ENCODE assay signal across 12 cellular contexts in genomic region chr2:11553661-11554429, GRCh38. TPM values are rescaled to one million over a fixed set of nuclear protein-coding genes. Genes with fewer than 3 reads are reported as not detected.
A peak's percentile ranks its signal among the peaks of the same experiment; 100 is the strongest.
DNase-seq lines count a peak whose midpoint lies in the region; ATAC-seq and TF ChIP-seq lines count a peak whose summit lies in the region.
"Had no signal": no experiment of that assay in that cellular context is flagged by ENCODE, and none has a peak within 500 bp of the region (broad histone marks: within the 10 kb centered on the region; RNA-seq: fewer than 3 reads in every experiment).

No MANE protein-coding gene starts in this region.

- peaks cover 0 to 6% (median 0%) of the 10 kb centered on the region in 7 donors for H3K9me3 Mint-ChIP-seq in CD14-positive monocyte
- H3K9me3 Mint-ChIP-seq in activated CD4-positive, alpha-beta T cell treated with anti-CD3 and anti-CD28 coated beads, Interleukin-2, amount 10 ng/mL, durations not matched to agents 24 days and 14 days = no peaks in the 10 kb centered on the region
- no peaks in the 10 kb centered on the region for H3K9me3 Mint-ChIP-seq in Caco-2 (ENCODE audit: unreplicated experiment)

- no peaks in the 10 kb centered on the region for H3K9me3 ChIP-seq in Caco-2
- H3K9me3 ChIP-seq: ascending aorta had no signal

- intact Hi-C loops in CD14-positive monocyte (cut with micrococcal nuclease) = no loop called here
- intact Hi-C loops in activated CD4-positive, alpha-beta T cell treated with anti-CD3 and anti-CD28 coated beads, Interleukin-2, amount 10 ng/mL, durations not matched to agents 24 days and 14 days (cut with micrococcal nuclease) = no loop called here
- intact Hi-C loops in Caco-2 (cut with micrococcal nuclease; ENCODE audit: unreplicated experiment) = no loop called here
- intact Hi-C loops in left cardiac atrium (cut with DNase I) = no loop called here

- no peaks in the 10 kb centered on the region for H3K4me1 ChIP-seq in Caco-2
- H3K4me1 ChIP-seq: ascending aorta had no signal

- no TSS peak for BruUV-seq in Caco-2 (replicated peaks; lab: Mats Ljungman, UMichigan)

- TF ChIP-seq CTCF in CD14-positive monocyte (IDR thresholded peaks at IDR 0.05) = no peak
- no peak for TF ChIP-seq CTCF in Caco-2 (IDR thresholded peaks at IDR 0.05; ENCODE audit: insufficient read depth in 1 of 2, low read depth in 1 of 2, low read length in 1 of 2, severe bottlenecking in 1 of 2, unreplicated experiment in 1 of 2)

- DNase-seq in CD14-positive monocyte (ENCODE audit: low spot score) (no peak), SW480 (ENCODE audit: low spot score) (peak; percentile 70), left lobe of liver (ENCODE audit: low spot score) (peak; percentile 16), Caco-2 (no peak), left cardiac atrium (no peak)
- no peak for DNase-seq in activated CD4-positive, alpha-beta T cell treated with anti-CD3 and anti-CD28 coated beads, Interleukin-2, amount 10 ng/mL, durations not matched to agents 24 days and 14 days
- DNase-seq in activated CD4-positive, alpha-beta T cell treated with anti-CD3 and anti-CD28 coated beads for 1 hour = no peak
- DNase-seq: NCI-H2029 treated with DMSO at 0.1 percent for 48 hours had no signal

- CTCF ChIA-PET in Caco-2 (lab: Charles Lee) = interaction anchor here (0.6 kb wide), 1 partner anchor 247 kb away, joined by 3 read pairs; no protein-coding TSS in a partner anchor

- H3K36me3 Mint-ChIP-seq in CD14-positive monocyte = no peaks in the 10 kb centered on the region
- H3K36me3 Mint-ChIP-seq in activated CD4-positive, alpha-beta T cell treated with anti-CD3 and anti-CD28 coated beads, Interleukin-2, amount 10 ng/mL, durations not matched to agents 24 days and 14 days (ENCODE audit: low read depth) = no peaks in the 10 kb centered on the region
- no peaks in the 10 kb centered on the region for H3K36me3 Mint-ChIP-seq in Caco-2 (ENCODE audit: insufficient read depth, unreplicated experiment)

- no peaks in the 10 kb centered on the region for H3K27me3 ChIP-seq in Caco-2 (replicated peaks; ENCODE audit: control insufficient read depth, insufficient read depth, low read length)
- H3K27me3 ChIP-seq: ascending aorta had no signal

- no peaks in the 10 kb centered on the region for H3K36me3 ChIP-seq in Caco-2 (ENCODE audit: control insufficient read depth, insufficient read depth, low read length)
- H3K36me3 ChIP-seq: ascending aorta had no signal

- peak; percentile 24 for ATAC-seq in HG03175 (IDR thresholded peaks at IDR 0.05; ENCODE audit: unreplicated experiment)
- no peak for ATAC-seq in left lobe of liver
- ATAC-seq in left cardiac atrium = no peak

- no peak overlapping the region for H3K4me3 ChIP-seq in Caco-2 (ENCODE audit: low read depth, low read length)
- H3K4me3 ChIP-seq: ascending aorta had no signal

- H3K27ac Mint-ChIP-seq in CD14-positive monocyte = no peak overlapping the region
- H3K27ac Mint-ChIP-seq in activated CD4-positive, alpha-beta T cell treated with anti-CD3 and anti-CD28 coated beads, Interleukin-2, amount 10 ng/mL, durations not matched to agents 24 days and 14 days = no peak overlapping the region
- no peak overlapping the region for H3K27ac Mint-ChIP-seq in Caco-2 (ENCODE audit: unreplicated experiment)
- H3K27ac Mint-ChIP-seq: memory B cell had no signal

- H3K4me1 Mint-ChIP-seq in CD14-positive monocyte (peaks cover 23% of the 10 kb centered on the region), Caco-2 (ENCODE audit: low read depth, unreplicated experiment) (peaks cover 13% of the 10 kb centered on the region)
- peaks cover 2% of the 10 kb centered on the region for H3K4me1 Mint-ChIP-seq in activated CD4-positive, alpha-beta T cell treated with anti-CD3 and anti-CD28 coated beads, Interleukin-2, amount 10 ng/mL, durations not matched to agents 24 days and 14 days

- H3K4me3 Mint-ChIP-seq in CD14-positive monocyte = peak overlapping the region; percentile 66 to 80
- no peak overlapping the region for H3K4me3 Mint-ChIP-seq in activated CD4-positive, alpha-beta T cell treated with anti-CD3 and anti-CD28 coated beads, Interleukin-2, amount 10 ng/mL, durations not matched to agents 24 days and 14 days
- H3K4me3 Mint-ChIP-seq in Caco-2 (ENCODE audit: unreplicated experiment) = no peak overlapping the region
- H3K4me3 Mint-ChIP-seq: memory B cell had no signal

- H3K27me3 Mint-ChIP-seq in CD14-positive monocyte (ENCODE audit: low read depth in 3 of 3) (peaks cover 36 to 77% (median 62%) of the 10 kb centered on the region in 3 donors), Caco-2 (ENCODE audit: insufficient read depth, unreplicated experiment) (peaks cover 2% of the 10 kb centered on the region)
- H3K27me3 Mint-ChIP-seq in activated CD4-positive, alpha-beta T cell treated with anti-CD3 and anti-CD28 coated beads, Interleukin-2, amount 10 ng/mL, durations not matched to agents 24 days and 14 days = peaks cover 31% of the 10 kb centered on the region

- POLR2A ChIA-PET in Caco-2 (lab: Charles Lee) = interaction anchor here (0.6 kb wide), 1 partner anchor 24 kb away, joined by 4 read pairs; no protein-coding TSS in a partner anchor

RNA-seq across cellular contexts. Expression of gene GREB1, which starts 20.0 kb away (rescaled TPM):
- polyA plus RNA-seq in CD14-positive monocyte = not detected
- 22.4 TPM for total RNA-seq in left lobe of liver
- 0.05 and 0.24 TPM in 2 replicates for total RNA-seq in activated CD4-positive, alpha-beta T cell treated with anti-CD3 and anti-CD28 coated beads, Interleukin-2, amount 10 ng/mL, durations not matched to agents 24 days and 14 days
- 2.2 and 2.4 TPM in 2 replicates for total RNA-seq in Caco-2 (2022)
- 1 to 10 TPM; 7.2 to 9.6 TPM for total RNA-seq in left cardiac atrium
- polyA plus RNA-seq: BJ had no signal

Comparison
In these comparisons a context has a peak if more than half of its experiments do, and no peak if none do; other contexts are left out.
1. DNase-seq: peak in SW480 (single experiment) and left lobe of liver (single experiment); none in CD14-positive monocyte (single experiment), activated CD4-positive, alpha-beta T cell treated with anti-CD3 and anti-CD28 coated beads, Interleukin-2, amount 10 ng/mL, durations not matched to agents 24 days and 14 days (single experiment), Caco-2 (0 of 2), activated CD4-positive, alpha-beta T cell treated with anti-CD3 and anti-CD28 coated beads for 1 hour (single experiment) and left cardiac atrium (single experiment).
2. H3K4me3 Mint-ChIP-seq: peak in CD14-positive monocyte (2 of 2); none in activated CD4-positive, alpha-beta T cell treated with anti-CD3 and anti-CD28 coated beads, Interleukin-2, amount 10 ng/mL, durations not matched to agents 24 days and 14 days (single experiment) and Caco-2 (single experiment).